Comparison of ENCODE assay signal across 3 cellular contexts in the genomic region with DNA sequence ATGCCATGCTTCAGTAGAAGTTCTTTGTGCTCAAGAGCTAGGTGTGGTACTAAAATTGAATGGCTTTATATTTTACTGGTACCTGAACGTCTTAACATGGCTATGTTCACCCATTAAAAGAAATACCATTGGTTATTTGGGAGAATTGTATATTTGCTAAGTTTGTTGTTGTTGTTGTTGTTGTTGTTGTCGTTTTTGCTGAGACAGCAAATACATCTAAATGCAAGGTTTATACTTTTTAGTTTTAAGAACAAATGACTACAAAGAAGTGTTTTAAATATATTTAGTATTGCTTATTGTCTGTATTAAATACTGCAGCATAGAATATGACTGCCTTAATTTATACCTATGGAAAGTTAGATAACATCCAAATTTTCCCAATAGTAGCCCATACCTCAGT.
TF ChIP-seq lines count a peak whose summit lies in the region.

No MANE protein-coding gene starts in this region.

TF ChIP-seq in A549, 52 proteins besides CTCF, POLR2A, EP300 and RAD21:
- TF ChIP-seq RFX5 (IDR thresholded peaks at IDR 0.05) (no peak), MAFK (IDR thresholded peaks at IDR 0.05; ENCODE audit: partially characterized antibody) (peak; percentile 94)
TF ChIP-seq in A549: peak in this region for 1.

TF ChIP-seq in IMR-90, 13 proteins besides CTCF, POLR2A, EP300 and RAD21:
- no peak for TF ChIP-seq FOS (IDR thresholded peaks at IDR 0.05; ENCODE audit: low read depth, low read length)
- TF ChIP-seq CEBPB (IDR thresholded peaks at IDR 0.05; ENCODE audit: low read depth, low read length), result no peak
- peak; percentile 97 for TF ChIP-seq MAFK (IDR thresholded peaks at IDR 0.05; ENCODE audit: low read depth, low read length)
- TF ChIP-seq SMC3 (IDR thresholded peaks at IDR 0.05; ENCODE audit: low read depth, low read length), result no peak
- TF ChIP-seq USF2 (IDR thresholded peaks at IDR 0.05; ENCODE audit: low read depth, low read length), result no peak
- no peak for TF ChIP-seq RFX5 (IDR thresholded peaks at IDR 0.05; ENCODE audit: low read depth, low read length)
- TF ChIP-seq BHLHE40 (IDR thresholded peaks at IDR 0.05; ENCODE audit: low read depth, low read length), result no peak
- TF ChIP-seq MAZ (IDR thresholded peaks at IDR 0.05; ENCODE audit: borderline replicate concordance, low read depth, low read length), result no peak

TF ChIP-seq in H1, 55 proteins besides CTCF, POLR2A, EP300 and RAD21:
- TF ChIP-seq CEBPB (IDR thresholded peaks at IDR 0.05; ENCODE audit: low read depth, low read length) (no peak), NANOG (IDR thresholded peaks at IDR 0.05; ENCODE audit: insufficient read depth, low read depth, low read length, poor library complexity, severe bottlenecking) (no peak), MAFK (IDR thresholded peaks at IDR 0.05; ENCODE audit: low read depth, low read length) (peak; percentile 86), SP1 (IDR thresholded peaks at IDR 0.05; ENCODE audit: low read depth, low read length) (no peak)
